In the genomic region with DNA sequence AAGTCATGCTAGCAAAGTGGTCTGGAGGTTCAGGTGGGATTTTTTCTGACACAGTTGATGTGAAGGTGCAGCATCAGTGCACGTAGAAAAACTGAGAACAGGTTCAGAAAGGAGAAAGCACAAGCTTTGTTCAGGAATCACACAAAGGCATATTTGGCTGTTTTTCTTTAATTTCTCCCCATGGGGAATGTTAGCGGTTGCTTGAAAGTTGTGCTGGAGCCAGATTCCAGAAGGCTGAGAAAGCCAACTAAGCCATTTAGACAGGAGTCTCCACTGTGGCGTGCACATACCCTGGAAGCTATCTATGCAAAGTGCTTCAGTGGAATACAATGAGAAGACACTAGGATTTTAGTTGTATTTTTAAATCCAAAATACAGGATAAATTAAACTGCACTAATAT, we compare ENCODE assay signal across 25 cellular contexts.
"Had no signal": no experiment of that assay in that cellular context is flagged by ENCODE, and none has a peak within 500 bp of the region (broad histone marks: within the 10 kb centered on the region; RNA-seq: fewer than 3 reads in every experiment).

No MANE protein-coding gene starts in this region.

- H3K27ac ChIP-seq: hepatocyte, left ventricle myocardium inferior, pancreas, prostate gland, skin epidermis, testis, thyroid gland, transverse colon, upper lobe of left lung, vagina had no signal

- H3K4me2 ChIP-seq: hepatocyte had no signal

- H2AFZ ChIP-seq: hepatocyte had no signal

- H3K36me3 ChIP-seq: left ventricle myocardium inferior, pancreas, prostate gland, thyroid gland, transverse colon, upper lobe of left lung, vagina had no signal

- H3K4me1 ChIP-seq: left ventricle myocardium inferior, pancreas, prostate gland, testis, upper lobe of left lung, vagina had no signal

- H3K4me3 ChIP-seq: hepatocyte, left ventricle myocardium inferior, mucosa of descending colon, pancreas, prostate gland, skin epidermis, testis, thyroid gland, transverse colon, upper lobe of left lung, vagina had no signal

- H3K27me3 ChIP-seq: hepatocyte, pancreas, testis, thyroid gland, transverse colon, upper lobe of left lung, vagina had no signal

- H3K9me3 ChIP-seq: left ventricle myocardium inferior, mucosa of descending colon, pancreas, prostate gland, testis, thyroid gland, transverse colon, upper lobe of left lung, vagina had no signal

- DNase-seq: islet precursor cell; left ventricle myocardium inferior; midbrain; mucosa of descending colon; naive thymus-derived CD4-positive, alpha-beta T cell; pancreas; posterior cingulate gyrus; retina; right cardiac atrium; stimulated activated CD4-positive, alpha-beta T cell treated with anti-CD3 and anti-CD28 coated beads, Interleukin-12 subunit alpha, Interleukin-12 subunit beta, amount 100 ng/mL, for 4 hours; stimulated activated CD4-positive, alpha-beta T cell treated with anti-CD3 and anti-CD28 coated beads, Interleukin-15, amount 100 ng/mL, for 24 hours; stimulated activated CD4-positive, alpha-beta T cell treated with anti-CD3 and anti-CD28 coated beads, Interleukin-2, amount 100 ng/mL, for 24 hours; stimulated activated CD4-positive, alpha-beta T cell treated with anti-CD3 and anti-CD28 coated beads, Interleukin-4, amount 100 ng/mL, for 1 hour; stimulated activated naive CD4-positive, alpha-beta T cell; testis; thyroid gland; transverse colon; upper lobe of left lung had no signal

- ATAC-seq: mucosa of descending colon; naive thymus-derived CD4-positive, alpha-beta T cell; natural killer cell treated with Interleukin-12 subunit alpha and Interleukin-12 subunit beta and Interleukin-15 and Interleukin-18, amount 100 ng/mL, for 72 hours; pancreas; right cardiac atrium; sciatic nerve; stimulated activated effector memory CD8-positive, alpha-beta T cell treated with anti-CD3 and anti-CD28 coated beads, Interleukin-12 subunit alpha, Interleukin-12 subunit beta, amount 100 ng/mL, for 72 hours had no signal

- H3K79me2 ChIP-seq: hepatocyte had no signal
